12 cellular contexts compared by ENCODE assay signal in the genomic region with DNA sequence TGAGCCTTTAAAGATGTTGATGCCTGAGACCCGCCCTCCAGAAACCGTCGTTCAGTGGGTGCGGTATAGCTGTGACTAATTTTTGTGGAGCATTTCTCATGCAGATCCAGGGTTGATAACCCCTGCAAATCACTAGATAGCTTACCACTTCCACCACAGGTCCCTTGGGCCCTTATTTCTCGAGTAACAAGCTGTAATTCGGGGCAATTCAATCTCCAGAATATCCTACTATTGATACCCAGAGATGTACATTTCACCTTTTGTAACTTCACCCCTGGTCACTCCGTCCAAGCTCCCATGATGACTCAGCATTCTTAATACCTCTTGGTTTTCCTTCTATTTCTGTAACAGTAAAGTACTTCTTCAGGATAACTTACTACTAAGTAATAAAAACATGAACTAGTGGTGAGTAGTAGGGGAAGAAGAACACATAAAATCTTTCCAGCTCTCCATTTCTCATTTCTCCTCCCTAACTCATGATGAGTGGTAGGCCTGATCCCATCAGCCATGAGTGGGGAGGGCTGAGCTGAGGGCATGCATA.
DNase-seq lines count a peak whose midpoint lies in the region; ATAC-seq, FAIRE-seq and TF ChIP-seq lines count a peak whose summit lies in the region.
"Had no signal": no experiment of that assay in that cellular context is flagged by ENCODE, and none has a peak within 500 bp of the region (broad histone marks: within the 10 kb centered on the region; RNA-seq: fewer than 3 reads in every experiment).

No MANE protein-coding gene starts in this region.

- no peaks in the 10 kb centered on the region for H3K27me3 Mint-ChIP-seq in neural crest cell (ENCODE audit: low read depth)
- peaks cover 2% of the 10 kb centered on the region for H3K27me3 Mint-ChIP-seq in activated CD8-positive, alpha-beta T cell treated with anti-CD3 and anti-CD28 coated beads, Interleukin-2, amount 10 ng/mL, durations not matched to agents 7 days and 5 days (ENCODE audit: low read depth)

- H3K14ac ChIP-seq in H1 (ENCODE audit: insufficient read length): no peak overlapping the region

- no peak overlapping the region for H2BK5ac ChIP-seq in H1 (ENCODE audit: low read depth, low read length)

- H2AFZ ChIP-seq in H1 (ENCODE audit: low read length): no peak overlapping the region

- no peak overlapping the region for H2BK20ac ChIP-seq in H1 (ENCODE audit: low read length)

- peaks cover 4% of the 10 kb centered on the region; the same call in 1 of the 2 replicates for H3K23me2 ChIP-seq in H1 (ENCODE audit: low read depth, low read length)

- H3K27ac ChIP-seq in AG04450 (ENCODE audit: low read depth, low read length): peak overlapping the region; percentile 70
- no peak overlapping the region for H3K27ac ChIP-seq in H1 (ENCODE audit: low read depth, low read length)
- H3K27ac ChIP-seq in effector memory CD4-positive, alpha-beta T cell (ENCODE audit: insufficient read depth, low read length, poor library complexity, severe bottlenecking): no peak overlapping the region

- TF ChIP-seq EP300 in H1 (IDR thresholded peaks at IDR 0.05; ENCODE audit: borderline replicate concordance in 1 of 2, low read depth in 2 of 2, low read length in 2 of 2): no peak

- H2BK15ac ChIP-seq in H1 (ENCODE audit: low read length): no peak overlapping the region

- CTCF ChIA-PET in AG04450 (lab: Charles Lee) (interaction anchor here (0.6 kb wide), 1 partner anchor 190 kb away, joined by 3 read pairs; no protein-coding TSS in a partner anchor), H1 (lab: Charles Lee; ENCODE audit: partially characterized antibody) (interaction anchor here (1.0 to 7.1 kb wide), 9 partner anchors 10 to 157 kb away, joined by 3 to 97 read pairs (median 6); no protein-coding TSS in a partner anchor)
- CTCF ChIA-PET in activated CD8-positive, alpha-beta T cell treated with anti-CD3 and anti-CD28 coated beads, Interleukin-2, amount 10 ng/mL, durations not matched to agents 7 days and 5 days (lab: Charles Lee): interaction anchor here (0.6 to 7.9 kb wide), 10 partner anchors 12 to 192 kb away, joined by 3 to 77 read pairs (median 4); a partner anchor contains a TSS

- POLR2A ChIA-PET in AG04450 (lab: Yijun Ruan, JAX): interaction anchor here (0.6 to 4.1 kb wide), 3 partner anchors 18 to 73 kb away, joined by 4 to 37 read pairs (median 4); a partner anchor contains a TSS
- POLR2A ChIA-PET in H1 (lab: Charles Lee; ENCODE audit: partially characterized antibody): interaction anchor here (1.5 kb wide), 1 partner anchor 72 kb away, joined by 5 read pairs; a partner anchor contains a TSS
- POLR2A ChIA-PET in activated CD8-positive, alpha-beta T cell treated with anti-CD3 and anti-CD28 coated beads, Interleukin-2, amount 10 ng/mL, durations not matched to agents 7 days and 5 days (lab: Charles Lee): no interaction called here

- peaks cover 65% of the 10 kb centered on the region for H3K4me1 Mint-ChIP-seq in neural crest cell
- peaks cover 23% of the 10 kb centered on the region for H3K4me1 Mint-ChIP-seq in activated CD8-positive, alpha-beta T cell treated with anti-CD3 and anti-CD28 coated beads, Interleukin-2, amount 10 ng/mL, durations not matched to agents 7 days and 5 days (ENCODE audit: low read depth)
- H3K4me1 Mint-ChIP-seq: activated B cell treated with CpG ODN at 0.5 μM for 24 hours had no signal

- no peaks in the 10 kb centered on the region for H3K27me3 ChIP-seq in AG04450 (ENCODE audit: control insufficient read depth, insufficient read depth, low read length)
- H3K27me3 ChIP-seq in MG63: no peaks in the 10 kb centered on the region
- peaks cover 0 to 7% (median 3%) of the 10 kb centered on the region in 4 experiments; a peak in 3 of 7 replicates for H3K27me3 ChIP-seq in H1 (replicated peaks in 1 of 4; ENCODE audit: control insufficient read depth in 3 of 4, extremely low read depth in 1 of 4, insufficient read depth in 3 of 4, low read length in 3 of 4)
- no peaks in the 10 kb centered on the region for H3K27me3 ChIP-seq in effector memory CD4-positive, alpha-beta T cell (replicated peaks; ENCODE audit: control insufficient read depth, insufficient read depth, low read length, poor library complexity, severe bottlenecking)
- H3K27me3 ChIP-seq: heart right ventricle had no signal

- H3K36me3 Mint-ChIP-seq in neural crest cell (ENCODE audit: low read depth): no peaks in the 10 kb centered on the region
- no peaks in the 10 kb centered on the region for H3K36me3 Mint-ChIP-seq in activated CD8-positive, alpha-beta T cell treated with anti-CD3 and anti-CD28 coated beads, Interleukin-2, amount 10 ng/mL, durations not matched to agents 7 days and 5 days (ENCODE audit: low read depth)

- TF ChIP-seq CTCF in AG04450 (IDR thresholded peaks at IDR 0.05; ENCODE audit: low read depth, low read length) (no peak), H1 (IDR thresholded peaks at IDR 0.05; ENCODE audit: control extremely low read depth in 1 of 3, insufficient read depth in 1 of 3, low read depth in 1 of 3, low read length in 3 of 3) (no peak), neural crest cell (conservative IDR thresholded peaks at IDR 0.05) (no peak)

- no peak overlapping the region for H3K4me3 Mint-ChIP-seq in neural crest cell
- no peak overlapping the region for H3K4me3 Mint-ChIP-seq in activated CD8-positive, alpha-beta T cell treated with anti-CD3 and anti-CD28 coated beads, Interleukin-2, amount 10 ng/mL, durations not matched to agents 7 days and 5 days
- H3K4me3 Mint-ChIP-seq: activated B cell treated with CpG ODN at 0.5 μM for 24 hours had no signal

- H3K79me1 ChIP-seq in H1 (ENCODE audit: low read depth, low read length): no peaks in the 10 kb centered on the region

- 84% methylated on average over 7 of the region's 7 CpGs; no CpG with 5 or more reads in 1 of the 2 experiments for WGBS in H1 (ENCODE audit: extremely low coverage in 1 of 2, insufficient coverage in 1 of 2, insufficient read length in 1 of 2, insufficient replicate concordance in 2 of 2, low coverage in 1 of 2, low lambda C conversion rate in 2 of 2, missing lambda C conversion rate in 1 of 2), 2 experiments

- H4K20me1 ChIP-seq in H1 (replicated peaks in 1 of 2; ENCODE audit: control insufficient read depth in 1 of 2, insufficient read depth in 2 of 2, low read length in 2 of 2): peaks cover 0 to 2% of the 10 kb centered on the region in 2 experiments

- no peak for TF ChIP-seq POLR2A in H1 (IDR thresholded peaks at IDR 0.05; ENCODE audit: control extremely low read depth in 1 of 2, low read depth in 2 of 2, low read length in 2 of 2)

- peak overlapping the region; percentile 23 for H3K27ac Mint-ChIP-seq in neural crest cell (ENCODE audit: unreplicated experiment)
- H3K27ac Mint-ChIP-seq in activated CD8-positive, alpha-beta T cell treated with anti-CD3 and anti-CD28 coated beads, Interleukin-2, amount 10 ng/mL, durations not matched to agents 7 days and 5 days: no peak overlapping the region
- H3K27ac Mint-ChIP-seq: activated B cell treated with CpG ODN at 0.5 μM for 24 hours had no signal

- no peak overlapping the region for H3K56ac ChIP-seq in H1 (replicated peaks; ENCODE audit: insufficient read length, low read depth, low read length)

- no peak overlapping the region for H3K4ac ChIP-seq in H1 (replicated peaks; ENCODE audit: insufficient read length, low read depth, low read length)

- no peak overlapping the region for H3K9ac ChIP-seq in H1 (replicated peaks in 1 of 4; ENCODE audit: extremely low read depth in 1 of 4, low read depth in 3 of 4, low read length in 3 of 4)

- H3K4me2 ChIP-seq in H1 (ENCODE audit: insufficient read depth in 1 of 2, low read depth in 2 of 2, low read length in 2 of 2): no peak overlapping the region

- no peak overlapping the region for H3K23ac ChIP-seq in H1 (ENCODE audit: insufficient read length)

- peak overlapping the region; percentile 52 for H4K91ac ChIP-seq in H1 (replicated peaks; ENCODE audit: insufficient read length, low read length)

- peaks cover 0 to 5% (median 4%) of the 10 kb centered on the region in 4 experiments; a peak in 5 of 7 replicates for H3K4me1 ChIP-seq in H1 (replicated peaks in 1 of 4; ENCODE audit: control insufficient read depth in 3 of 4, insufficient read depth in 4 of 4, low read length in 3 of 4)
- no peaks in the 10 kb centered on the region for H3K4me1 ChIP-seq in effector memory CD4-positive, alpha-beta T cell (ENCODE audit: control insufficient read depth, insufficient read depth, low read length, poor library complexity, severe bottlenecking)

- no peak overlapping the region for H4K8ac ChIP-seq in H1 (ENCODE audit: extremely low read depth, insufficient read depth, low read length)

- peaks cover 2% of the 10 kb centered on the region for H3K9me3 Mint-ChIP-seq in neural crest cell
- H3K9me3 Mint-ChIP-seq in activated CD8-positive, alpha-beta T cell treated with anti-CD3 and anti-CD28 coated beads, Interleukin-2, amount 10 ng/mL, durations not matched to agents 7 days and 5 days (ENCODE audit: insufficient read depth): no peaks in the 10 kb centered on the region
- H3K9me3 Mint-ChIP-seq: activated B cell treated with CpG ODN at 0.5 μM for 24 hours had no signal

- H3K36me3 ChIP-seq in MG63 (no peaks in the 10 kb centered on the region), H1 (ENCODE audit: control insufficient read depth in 2 of 4, insufficient read depth in 4 of 4, low read length in 3 of 4) (no peaks in the 10 kb centered on the region)
- no peaks in the 10 kb centered on the region for H3K36me3 ChIP-seq in effector memory CD4-positive, alpha-beta T cell (ENCODE audit: control insufficient read depth, insufficient read depth, low read length)
- H3K36me3 ChIP-seq: heart right ventricle had no signal

- no peak overlapping the region for H2BK120ac ChIP-seq in H1 (replicated peaks; ENCODE audit: low read depth, low read length)

- no peak overlapping the region for H3K18ac ChIP-seq in H1 (ENCODE audit: extremely low read depth, low read length)

- no peak for ATAC-seq in activated CD8-positive, alpha-beta T cell treated with anti-CD3 and anti-CD28 coated beads, Interleukin-2, amount 10 ng/mL, durations not matched to agents 7 days and 5 days
- ATAC-seq in GM18517 (IDR thresholded peaks at IDR 0.05; ENCODE audit: unreplicated experiment): no peak
- ATAC-seq: heart right ventricle, Panc1 had no signal

- no peak overlapping the region for H2AK5ac ChIP-seq in H1 (ENCODE audit: low read depth, low read length)

- H3K4me3 ChIP-seq in AG04450 (ENCODE audit: low read depth, low read length): no peak overlapping the region
- no peak overlapping the region for H3K4me3 ChIP-seq in MG63
- no peak overlapping the region for H3K4me3 ChIP-seq in H1 (ENCODE audit: extremely low read depth in 1 of 4, insufficient read depth in 2 of 4, low read depth in 3 of 4, low read length in 4 of 4)
- H3K4me3 ChIP-seq in effector memory CD4-positive, alpha-beta T cell (ENCODE audit: insufficient read depth, low read depth, low read length, poor library complexity, severe bottlenecking): no peak overlapping the region
- H3K4me3 ChIP-seq: heart right ventricle had no signal

- no peak for FAIRE-seq in H1 (lab: Jason Lieb, UNC)
- FAIRE-seq: colon had no signal

- no peak overlapping the region for H2BK12ac ChIP-seq in H1 (ENCODE audit: low read depth, low read length)

- H4K5ac ChIP-seq in H1 (ENCODE audit: insufficient read length, low read depth, low read length): no peak overlapping the region

- H3K9me3 ChIP-seq in AG04450 (ENCODE audit: control insufficient read depth, insufficient read depth, low read length) (no peaks in the 10 kb centered on the region), MG63 (no peaks in the 10 kb centered on the region), H1 (ENCODE audit: insufficient read depth in 2 of 2, low read depth in 1 of 2, low read length in 1 of 2) (no peaks in the 10 kb centered on the region)
- no peaks in the 10 kb centered on the region for H3K9me3 ChIP-seq in effector memory CD4-positive, alpha-beta T cell (ENCODE audit: control insufficient read depth, low read length)
- H3K9me3 ChIP-seq: heart right ventricle had no signal

- no peaks in the 10 kb centered on the region for H3K79me2 ChIP-seq in H1 (ENCODE audit: control insufficient read depth in 1 of 2, insufficient read depth in 2 of 2, low read length in 2 of 2)

- TF ChIP-seq RAD21 in H1 (IDR thresholded peaks at IDR 0.05 in 1 of 2, conservative IDR thresholded peaks at IDR 0.05 in 1 of 2; ENCODE audit: low read depth in 2 of 2, low read length in 2 of 2): no peak

- DNase-seq in AG04450 (ENCODE audit: low read depth, low spot score) (no peak), MG63 (peak; percentile 11), H1 (ENCODE audit: low read depth in 1 of 2, low spot score in 2 of 2) (no peak), neural crest cell (ENCODE audit: low read depth, low spot score) (no peak), iPS-NIHi7 (ENCODE audit: extremely low spot score) (no peak)
- no peak for DNase-seq in effector memory CD4-positive, alpha-beta T cell
- DNase-seq in activated CD8-positive, alpha-beta T cell treated with anti-CD3 and anti-CD28 coated beads, Interleukin-2, amount 10 ng/mL, durations not matched to agents 7 days and 5 days: no peak
- DNase-seq: activated B cell treated with CpG ODN at 0.5 μM for 24 hours, heart right ventricle had no signal
